Comparison of ENCODE assay signal across 1 cellular context in genomic region chr17:78313735-78314648, GRCh38.
TF ChIP-seq lines count a peak whose summit lies in the region.

No MANE protein-coding gene starts in this region.

TF ChIP-seq in H1, 55 proteins besides CTCF, POLR2A, EP300 and RAD21:
- TF ChIP-seq CREB1 (IDR thresholded peaks at IDR 0.05) (no peak), POU5F1 (IDR thresholded peaks at IDR 0.05; ENCODE audit: low read depth, low read length) (no peak), SAP30 (IDR thresholded peaks at IDR 0.05; ENCODE audit: insufficient read depth, insufficient replicate concordance, low read length) (no peak), CHD7 (IDR thresholded peaks at IDR 0.05; ENCODE audit: insufficient replicate concordance, low read length) (no peak), CBX8 (IDR thresholded peaks at IDR 0.05; ENCODE audit: borderline replicate concordance, low read depth, low read length) (no peak), TEAD4 (IDR thresholded peaks at IDR 0.05; ENCODE audit: low read depth, low read length) (no peak), HDAC6 (IDR thresholded peaks at IDR 0.05; ENCODE audit: low read depth, low read length) (no peak), SUZ12 (IDR thresholded peaks at IDR 0.05; ENCODE audit: low read length) (no peak), SIX5 (IDR thresholded peaks at IDR 0.05; ENCODE audit: low read depth, low read length) (no peak), YY1 (IDR thresholded peaks at IDR 0.05; ENCODE audit: low read depth, low read length) (no peak), JUND (IDR thresholded peaks at IDR 0.05; ENCODE audit: low read length) (no peak), SP4 (IDR thresholded peaks at IDR 0.05; ENCODE audit: low read length) (no peak), FOSL1 (IDR thresholded peaks at IDR 0.05; ENCODE audit: insufficient read depth, low read depth, low read length) (no peak), JUN (IDR thresholded peaks at IDR 0.05; ENCODE audit: low read depth, low read length) (no peak), KDM5A (IDR thresholded peaks at IDR 0.05; ENCODE audit: low read length) (no peak), GABPA (IDR thresholded peaks at IDR 0.05; ENCODE audit: borderline replicate concordance, insufficient read depth, low read length) (no peak), RXRA (IDR thresholded peaks at IDR 0.05; ENCODE audit: insufficient read depth, low read depth, low read length) (no peak), TAF1 (IDR thresholded peaks at IDR 0.05; ENCODE audit: low read depth, low read length) (no peak), ATF2 (IDR thresholded peaks at IDR 0.05; ENCODE audit: low read length) (no peak), GTF2F1 (IDR thresholded peaks at IDR 0.05; ENCODE audit: borderline replicate concordance, low read depth, low read length) (no peak), RNF2 (IDR thresholded peaks at IDR 0.05; ENCODE audit: borderline replicate concordance, low read depth, low read length, missing control alignments, poor library complexity, severe bottlenecking) (no peak), NRF1 (IDR thresholded peaks at IDR 0.05; ENCODE audit: low read depth, low read length) (no peak), POLR2AphosphoS5 (IDR thresholded peaks at IDR 0.05; ENCODE audit: low read depth, low read length) (no peak), TBP (IDR thresholded peaks at IDR 0.05; ENCODE audit: low read depth, low read length) (no peak), USF2 (IDR thresholded peaks at IDR 0.05; ENCODE audit: low read length) (no peak), BRCA1 (IDR thresholded peaks at IDR 0.05; ENCODE audit: low read depth, low read length) (no peak), ASH2L (IDR thresholded peaks at IDR 0.05; ENCODE audit: low read length) (peak; percentile 24), CBX5 (IDR thresholded peaks at IDR 0.05; ENCODE audit: low read depth, low read length) (no peak), BACH1 (IDR thresholded peaks at IDR 0.05; ENCODE audit: low read length) (no peak), EZH2 (IDR thresholded peaks at IDR 0.05; ENCODE audit: low read depth, low read length, severe bottlenecking) (peak; percentile 40), MAFK (IDR thresholded peaks at IDR 0.05; ENCODE audit: low read depth, low read length) (no peak), CHD1 (IDR thresholded peaks at IDR 0.05; ENCODE audit: low read depth, low read length) (no peak), SP1 (IDR thresholded peaks at IDR 0.05; ENCODE audit: low read depth, low read length) (no peak; the same call in 1 of the 2 replicates), PHF8 (conservative IDR thresholded peaks at IDR 0.05; ENCODE audit: low read depth, low read length) (peak; percentile 42; the same call in 1 of the 2 replicates), CTBP2 (IDR thresholded peaks at IDR 0.05; ENCODE audit: borderline replicate concordance, insufficient read depth, insufficient read length, low read length) (no peak), BCL11A (IDR thresholded peaks at IDR 0.05; ENCODE audit: low read depth in 2 of 2, low read length in 2 of 2) (no peak), KDM4A (IDR thresholded peaks at IDR 0.05; ENCODE audit: low read depth, low read length, severe bottlenecking) (peak; percentile 87), HDAC2 (IDR thresholded peaks at IDR 0.05; ENCODE audit: borderline replicate concordance in 1 of 2, low read depth in 2 of 2, low read length in 2 of 2) (peak in 1 of 2 experiments; percentile 93; a peak in 1 of 4 replicates), NANOG (IDR thresholded peaks at IDR 0.05; ENCODE audit: insufficient read depth, low read depth, low read length, poor library complexity, severe bottlenecking) (no peak), SRF (IDR thresholded peaks at IDR 0.05; ENCODE audit: low read depth, low read length) (no peak), RBBP5 (IDR thresholded peaks at IDR 0.05; ENCODE audit: borderline replicate concordance, low read depth, low read length) (peak; percentile 91), CHD2 (IDR thresholded peaks at IDR 0.05; ENCODE audit: low read length) (0 out of 2 replicates have a peak, but pooled peaks have one; percentile 10), E2F6 (IDR thresholded peaks at IDR 0.05) (peak; percentile 32; the same call in 1 of the 2 replicates), EGR1 (IDR thresholded peaks at IDR 0.05; ENCODE audit: borderline replicate concordance, low read depth, low read length) (peak; percentile 10; the same call in 1 of the 2 replicates), CEBPB (IDR thresholded peaks at IDR 0.05; ENCODE audit: low read depth, low read length) (no peak), SIRT6 (IDR thresholded peaks at IDR 0.05; ENCODE audit: low read length) (no peak), SP2 (IDR thresholded peaks at IDR 0.05; ENCODE audit: low read length) (no peak), ATF3 (IDR thresholded peaks at IDR 0.05; ENCODE audit: insufficient read depth, low read depth, low read length) (no peak), MAX (IDR thresholded peaks at IDR 0.05) (no peak), TCF12 (IDR thresholded peaks at IDR 0.05; ENCODE audit: low read depth, low read length) (peak; percentile 64; the same call in 1 of the 2 replicates), ZNF274 (IDR thresholded peaks at IDR 0.05; ENCODE audit: borderline replicate concordance, extremely low read depth, low read length) (no peak), KDM1A (IDR thresholded peaks at IDR 0.05; ENCODE audit: borderline replicate concordance, low read length) (no peak), SIN3A (conservative IDR thresholded peaks at IDR 0.05 in 1 of 2, IDR thresholded peaks at IDR 0.05 in 1 of 2; ENCODE audit: low read depth in 1 of 2, low read length in 2 of 2) (0 out of 4 replicates have a peak, but pooled peaks of 1 of the 2 experiments have one; percentile 3), RFX5 (IDR thresholded peaks at IDR 0.05; ENCODE audit: borderline replicate concordance, low read depth, low read length) (no peak), TAF7 (optimal IDR thresholded peaks at IDR 0.05; ENCODE audit: borderline replicate concordance, low read depth, low read length) (peak; percentile 35)
TF ChIP-seq in H1: peak in this region for 12.
